1 cellular context compared by ENCODE assay signal in genomic region chr5:10638723-10639122, GRCh38.
TF ChIP-seq lines count a peak whose summit lies in the region.

No MANE protein-coding gene starts in this region.

TF ChIP-seq in HepG2, 621 proteins besides CTCF, POLR2A, EP300 and RAD21:
- TF ChIP-seq, protein P1, sequence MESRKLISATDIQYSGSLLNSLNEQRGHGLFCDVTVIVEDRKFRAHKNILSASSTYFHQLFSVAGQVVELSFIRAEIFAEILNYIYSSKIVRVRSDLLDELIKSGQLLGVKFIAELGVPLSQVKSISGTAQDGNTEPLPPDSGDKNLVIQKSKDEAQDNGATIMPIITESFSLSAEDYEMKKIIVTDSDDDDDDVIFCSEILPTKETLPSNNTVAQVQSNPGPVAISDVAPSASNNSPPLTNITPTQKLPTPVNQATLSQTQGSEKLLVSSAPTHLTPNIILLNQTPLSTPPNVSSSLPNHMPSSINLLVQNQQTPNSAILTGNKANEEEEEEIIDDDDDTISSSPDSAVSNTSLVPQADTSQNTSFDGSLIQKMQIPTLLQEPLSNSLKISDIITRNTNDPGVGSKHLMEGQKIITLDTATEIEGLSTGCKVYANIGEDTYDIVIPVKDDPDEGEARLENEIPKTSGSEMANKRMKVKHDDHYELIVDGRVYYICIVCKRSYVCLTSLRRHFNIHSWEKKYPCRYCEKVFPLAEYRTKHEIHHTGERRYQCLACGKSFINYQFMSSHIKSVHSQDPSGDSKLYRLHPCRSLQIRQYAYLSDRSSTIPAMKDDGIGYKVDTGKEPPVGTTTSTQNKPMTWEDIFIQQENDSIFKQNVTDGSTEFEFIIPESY (CRISPR knock-in tag; IDR thresholded peaks at IDR 0.05): 0 out of 2 replicates have a peak, but pooled peaks have one; percentile 9
TF ChIP-seq in HepG2: peak in this region for 1; not testable (repeated sequence) for 620.
